ENCODE assay signal across 13 cellular contexts in the genomic region with DNA sequence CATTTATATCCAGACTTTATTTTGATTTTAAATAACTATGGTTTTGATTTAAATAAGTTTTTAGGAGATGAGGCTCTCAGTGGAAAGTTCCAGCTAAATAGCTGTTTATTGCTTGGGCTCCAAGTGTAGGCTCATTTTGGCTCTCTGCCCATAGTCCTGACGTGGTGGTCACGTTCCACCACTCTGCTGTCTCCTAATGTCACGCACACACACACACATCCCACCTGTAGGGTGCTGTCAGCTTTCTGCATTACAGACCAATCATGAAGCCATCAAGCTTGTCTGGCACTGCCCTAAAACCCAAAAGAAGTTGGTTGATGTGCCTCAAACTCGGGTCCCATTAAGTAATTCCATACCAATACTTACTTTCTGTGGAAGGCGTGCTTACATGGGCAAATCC. TPM values are rescaled to one million over a fixed set of nuclear protein-coding genes. Genes with fewer than 3 reads are reported as not detected.
A peak's percentile ranks its signal among the peaks of the same experiment; 100 is the strongest.
DNase-seq lines count a peak whose midpoint lies in the region; ATAC-seq and TF ChIP-seq lines count a peak whose summit lies in the region.
"Had no signal": no experiment of that assay in that cellular context is flagged by ENCODE, and none has a peak within 500 bp of the region (broad histone marks: within the 10 kb centered on the region; RNA-seq: fewer than 3 reads in every experiment).

No MANE protein-coding gene starts in this region.

- no peaks in the 10 kb centered on the region for H3K27me3 ChIP-seq in AG04450 (ENCODE audit: control insufficient read depth, insufficient read depth, low read length)
- no peaks in the 10 kb centered on the region for H3K27me3 ChIP-seq in gastroesophageal sphincter
- no peaks in the 10 kb centered on the region for H3K27me3 ChIP-seq in psoas muscle (ENCODE audit: insufficient read depth in 3 of 3, low read length in 2 of 3)
- no peaks in the 10 kb centered on the region for H3K27me3 ChIP-seq in PC-9 (ENCODE audit: insufficient read depth, low read depth)

- no peak for TF ChIP-seq EP300 in gastroesophageal sphincter (IDR thresholded peaks at IDR 0.05)

- H3K9me3 ChIP-seq in AG04450 (ENCODE audit: control insufficient read depth, insufficient read depth, low read length) (no peaks in the 10 kb centered on the region), gastroesophageal sphincter (no peaks in the 10 kb centered on the region), psoas muscle (no peaks in the 10 kb centered on the region), PC-9 (ENCODE audit: insufficient read depth, low read depth) (no peaks in the 10 kb centered on the region)

- intact Hi-C loops in psoas muscle (cut with DNase I): loop anchor here in 1 of 2 donors (10.0 kb wide), 1 partner anchor 150 kb away; no protein-coding TSS in a partner anchor
- intact Hi-C loops in PC-9 (cut with micrococcal nuclease; ENCODE audit: unreplicated experiment): loop anchor here (5.0 kb wide), 1 partner anchor 138 kb away; no protein-coding TSS in a partner anchor

- H3K27ac ChIP-seq in AG04450 (ENCODE audit: low read depth, low read length): peak overlapping the region; percentile 31
- H3K27ac ChIP-seq in gastroesophageal sphincter: peak overlapping the region; percentile 25 to 70 (median 60)
- H3K27ac ChIP-seq in psoas muscle: peak overlapping the region; percentile 56
- H3K27ac ChIP-seq in PC-9: no peak overlapping the region

- TF ChIP-seq POLR2A in gastroesophageal sphincter (IDR thresholded peaks at IDR 0.05): no peak

- TF ChIP-seq CTCF in AG04450 (IDR thresholded peaks at IDR 0.05; ENCODE audit: low read depth, low read length) (no peak), gastroesophageal sphincter (IDR thresholded peaks at IDR 0.05) (no peak), psoas muscle (IDR thresholded peaks at IDR 0.05) (no peak), PC-9 (conservative IDR thresholded peaks at IDR 0.05) (no peak)

- BruUV-seq in PC-9 (replicated peaks; lab: Mats Ljungman, UMichigan): no TSS peak

- no peak overlapping the region for H2AFZ ChIP-seq in PC-9

- H3K4me2 ChIP-seq in PC-9: no peak overlapping the region

- no peaks in the 10 kb centered on the region for H3K9me2 ChIP-seq in PC-9 (ENCODE audit: insufficient read depth)

- CTCF ChIA-PET in AG04450 (lab: Charles Lee) (no interaction called here), PC-9 (lab: Charles Lee) (interaction anchor here (0.6 kb wide), 1 partner anchor 125 kb away, joined by 3 read pairs; no protein-coding TSS in a partner anchor)

- peaks cover 7 to 65% (median 21%) of the 10 kb centered on the region in 3 donors for H3K4me1 ChIP-seq in gastroesophageal sphincter
- H3K4me1 ChIP-seq in psoas muscle: peaks cover 40% of the 10 kb centered on the region
- no peaks in the 10 kb centered on the region for H3K4me1 ChIP-seq in PC-9 (replicated peaks; ENCODE audit: insufficient read depth)

- DNase-seq in AG04450 (ENCODE audit: low read depth, low spot score) (no peak), RPMI8226 (peak; percentile 90), psoas muscle (no peak), NCI-H1417 treated with DMSO at 0.1 percent for 48 hours (lab: John Stamatoyannopoulos, UW) (no peak), AG08395 (ENCODE audit: low spot score) (no peak), PC-9 (no peak)
- no peak for DNase-seq in activated CD8-positive, alpha-beta memory T cell treated with anti-CD3 and anti-CD28 coated beads, Interleukin-2, amount 50 U/mL, for 48 hours
- DNase-seq: activated CD4-positive, CD25-positive, alpha-beta regulatory T cell; activated naive CD4-positive, alpha-beta T cell treated with anti-CD3 and anti-CD28 coated beads, Interleukin-2, amount 10 ng/mL, durations not matched to agents 7 days and 5 days; KBM-7; NCI-H345; stimulated activated CD4-positive, alpha-beta T cell treated with anti-CD3 and anti-CD28 coated beads, Interleukin-4, amount 100 ng/mL, for 1 hour had no signal

- WGBS in gastroesophageal sphincter (ENCODE audit: low coverage in 1 of 2), 2 donors: 46 to 63% methylated on average over 4 to 5 of the region's 5 CpGs
- WGBS in psoas muscle, 3 donors: 50 to 59% (median 51%) methylated on average over 5 of the region's 5 CpGs

- peaks cover 26% of the 10 kb centered on the region for H3F3A ChIP-seq in PC-9 (ENCODE audit: insufficient read depth, low read depth)

- H3K4me3 ChIP-seq in AG04450 (ENCODE audit: low read depth, low read length) (no peak overlapping the region), gastroesophageal sphincter (no peak overlapping the region), psoas muscle (peak overlapping the region; percentile 38), PC-9 (no peak overlapping the region)

- H3K36me3 ChIP-seq in gastroesophageal sphincter: peaks cover 0 to 2% of the 10 kb centered on the region in 2 donors
- H3K36me3 ChIP-seq in psoas muscle (ENCODE audit: insufficient read depth in 1 of 2, low read depth in 1 of 2): no peaks in the 10 kb centered on the region
- peaks cover 13% of the 10 kb centered on the region; the same call in 1 of the 2 replicates for H3K36me3 ChIP-seq in PC-9 (ENCODE audit: low read depth)

- H3K79me2 ChIP-seq in PC-9 (ENCODE audit: low read depth): no peaks in the 10 kb centered on the region

- POLR2A ChIA-PET in AG04450 (lab: Yijun Ruan, JAX): no interaction called here
- POLR2A ChIA-PET in PC-9 (lab: Charles Lee; ENCODE audit: unreplicated experiment): no interaction called here

- peaks cover 2% of the 10 kb centered on the region; the same call in 1 of the 2 replicates for H4K20me1 ChIP-seq in PC-9 (ENCODE audit: insufficient read depth)

- ATAC-seq in gastroesophageal sphincter (no peak), psoas muscle (peak in 2 of 4 donors; percentile 28 to 36)

RNA-seq across cellular contexts. Expression of gene PANK2, which starts 45.4 kb away (rescaled TPM):
- 24.9 and 32.2 TPM in 2 replicates for polyA plus RNA-seq in AG04450 (2011; rRNA removed)
- polyA minus RNA-seq in AG04450 (2011; rRNA and poly(A)+ RNA removed): 27.8 and 35.2 TPM in 2 replicates
- total RNA-seq in gastroesophageal sphincter: 10 to 100 TPM; 49.0 to 58.1 (median 54.3) TPM
- total RNA-seq in psoas muscle: 10 to 100 TPM; 12.6 to 20.5 (median 17.3) TPM
- polyA plus RNA-seq in psoas muscle: 10 to 100 TPM in 2 of 3 donors, 1 to 10 TPM in 1; 9.7 to 32.9 (median 18.6) TPM
- 51.6 and 54.5 TPM in 2 replicates for total RNA-seq in PC-9 (2021)
